ENCODE assay signal across 18 cellular contexts in genomic region chr6:125057392-125058246, GRCh38.
"Had no signal": no experiment of that assay in that cellular context is flagged by ENCODE, and none has a peak within 500 bp of the region (broad histone marks: within the 10 kb centered on the region; RNA-seq: fewer than 3 reads in every experiment).

No MANE protein-coding gene starts in this region.

- ATAC-seq: activated CD8-positive, alpha-beta memory T cell treated with anti-CD3 and anti-CD28 coated beads, Interleukin-2, amount 10 ng/mL, durations not matched to agents 7 days and 5 days; effector memory CD8-positive, alpha-beta T cell; heart left ventricle; lower lobe of right lung; pancreas; stimulated activated naive CD8-positive, alpha-beta T cell treated with anti-CD3 and anti-CD28 coated beads, Interleukin-15, Interleukin-2, amounts not matched to agents 100 U/mL and 50 U/mL, for 24 hours had no signal

- H3K4me1 ChIP-seq: lower lobe of right lung, pancreas, suprapubic skin had no signal

- DNase-seq: activated CD4-positive, alpha-beta T cell treated with anti-CD3 and anti-CD28 coated beads for 1 hour; activated CD4-positive, alpha-beta T cell treated with anti-CD3 and anti-CD28 coated beads, Interleukin-2, amount 50 U/mL, for 48 hours; activated CD8-positive, alpha-beta memory T cell treated with anti-CD3 and anti-CD28 coated beads, Interleukin-2, amount 10 ng/mL, durations not matched to agents 7 days and 5 days; activated naive CD4-positive, alpha-beta T cell treated with anti-CD3 and anti-CD28 coated beads, Interleukin-2, amount 10 ng/mL, durations not matched to agents 7 days and 5 days; activated T-cell treated with anti-CD3 and anti-CD28 coated beads, Interleukin-2, amount 50 U/mL, for 24 hours; effector memory CD8-positive, alpha-beta T cell; gastrocnemius medialis; heart left ventricle; immature natural killer cell; lower lobe of right lung; midbrain; naive B cell; pancreas; stimulated activated CD4-positive, alpha-beta T cell treated with anti-CD3 and anti-CD28 coated beads, Interleukin-15, amount 100 ng/mL, for 24 hours; stimulated activated CD4-positive, alpha-beta T cell treated with anti-CD3 and anti-CD28 coated beads, Interleukin-4, amount 100 ng/mL, for 24 hours; stimulated activated naive CD8-positive, alpha-beta T cell treated with anti-CD3 and anti-CD28 coated beads, Interleukin-15, Interleukin-2, amounts not matched to agents 100 U/mL and 50 U/mL, for 24 hours; T-helper 1 cell had no signal

- H3K9me3 ChIP-seq: gastrocnemius medialis, heart left ventricle, lower lobe of right lung, pancreas, suprapubic skin had no signal

- H3K27me3 ChIP-seq: gastrocnemius medialis, heart left ventricle, pancreas, suprapubic skin had no signal

- H3K4me3 ChIP-seq: gastrocnemius medialis, heart left ventricle, lower lobe of right lung, pancreas, suprapubic skin had no signal

- H3K27ac ChIP-seq: gastrocnemius medialis, heart left ventricle, lower lobe of right lung, pancreas, suprapubic skin had no signal

- H3K36me3 ChIP-seq: gastrocnemius medialis, lower lobe of right lung, pancreas, suprapubic skin had no signal
